ENCODE assay signal across 8 cellular contexts in the genomic region with DNA sequence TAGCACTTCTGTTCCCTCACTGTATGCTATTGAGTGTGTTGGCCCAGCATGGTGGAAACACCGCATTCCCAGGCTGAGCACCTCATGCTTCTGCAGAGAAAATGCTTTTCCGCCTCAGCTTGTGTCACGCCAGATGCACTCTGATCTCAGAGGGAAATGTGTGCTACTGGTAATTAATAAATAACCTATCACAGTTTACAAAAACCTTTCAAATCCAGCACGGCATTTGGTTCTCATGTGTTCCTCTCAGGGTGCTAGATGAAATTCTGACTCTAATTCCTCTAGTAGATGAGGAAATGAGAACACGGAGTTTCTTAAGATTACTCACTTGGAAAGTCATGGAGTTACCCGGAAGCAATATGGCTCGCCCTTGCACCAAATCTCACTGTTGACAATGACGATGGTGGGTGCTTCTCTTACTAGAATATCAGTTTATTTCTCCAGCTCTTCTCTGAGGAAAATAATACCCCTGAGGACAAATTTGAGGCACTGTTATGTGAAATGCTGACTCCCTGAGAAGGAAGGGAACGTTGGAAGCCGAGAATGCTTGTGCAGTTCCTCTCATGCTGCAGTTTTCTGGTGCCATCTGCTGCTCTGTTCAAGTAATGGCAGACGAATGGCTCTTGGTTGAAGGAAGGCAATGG.
DNase-seq lines count a peak whose midpoint lies in the region; ATAC-seq and TF ChIP-seq lines count a peak whose summit lies in the region.

No MANE protein-coding gene starts in this region.

- no peaks in the 10 kb centered on the region for H3K9me3 ChIP-seq in neural progenitor cell (ENCODE audit: low read depth)

- H3K4me1 Mint-ChIP-seq in neural progenitor cell: peaks cover 27% of the 10 kb centered on the region

- TF ChIP-seq CTCF in foreskin fibroblast (IDR thresholded peaks at IDR 0.05; ENCODE audit: low read depth, low read length) (peak; percentile 91), neural progenitor cell (IDR thresholded peaks at IDR 0.05) (peak; percentile 91)

- H3K36me3 Mint-ChIP-seq in neural progenitor cell: no peaks in the 10 kb centered on the region

- peaks cover 8% of the 10 kb centered on the region for H3K27me3 Mint-ChIP-seq in neural progenitor cell (ENCODE audit: insufficient read depth, low read depth)

- no peaks in the 10 kb centered on the region for H4K20me1 ChIP-seq in neural progenitor cell (ENCODE audit: low read depth)

- H2AFZ ChIP-seq in neural progenitor cell (replicated peaks): peak overlapping the region; percentile 86

- H3K27ac ChIP-seq in neural progenitor cell: no peak overlapping the region

- no peaks in the 10 kb centered on the region for H3K27me3 ChIP-seq in neural progenitor cell

- H3K79me2 ChIP-seq in neural progenitor cell (ENCODE audit: low read depth): no peaks in the 10 kb centered on the region

- H3K4me3 Mint-ChIP-seq in neural progenitor cell: no peak overlapping the region

- peak; percentile 77 for ATAC-seq in GM19328 (IDR thresholded peaks at IDR 0.05; ENCODE audit: unreplicated experiment)
- ATAC-seq in HG03439 (IDR thresholded peaks at IDR 0.05; ENCODE audit: unreplicated experiment): peak; percentile 73
- no peak for ATAC-seq in HG03196 (IDR thresholded peaks at IDR 0.05; ENCODE audit: unreplicated experiment)

- peak; percentile 78 for DNase-seq in DMS153 (lab: John Stamatoyannopoulos, UW)
- peak; percentile 62 to 87 for DNase-seq in NCI-H446 (lab: John Stamatoyannopoulos, UW)
- peak; percentile 29 to 47 for DNase-seq in activated CD4-positive, alpha-beta T cell treated with anti-CD3 and anti-CD28 coated beads, Interleukin-2, amount 50 U/mL, for 48 hours
- DNase-seq in foreskin fibroblast: peak; percentile 67 to 89
- peak; percentile 83 for DNase-seq in neural progenitor cell (ENCODE audit: low spot score)

- H3F3A ChIP-seq in neural progenitor cell (ENCODE audit: low read depth): no peaks in the 10 kb centered on the region

- no peak overlapping the region for H3K9ac ChIP-seq in neural progenitor cell

- H3K36me3 ChIP-seq in neural progenitor cell: no peaks in the 10 kb centered on the region

- no peak overlapping the region for H3K27ac Mint-ChIP-seq in neural progenitor cell

- no peak overlapping the region for H3K4me2 ChIP-seq in neural progenitor cell

- H3K4me3 ChIP-seq in foreskin fibroblast (ENCODE audit: low read depth in 1 of 2, low read length in 2 of 2) (peak overlapping the region; percentile 25 to 41), neural progenitor cell (no peak overlapping the region)

- no peaks in the 10 kb centered on the region for H3K9me3 Mint-ChIP-seq in neural progenitor cell

- peaks cover 8% of the 10 kb centered on the region for H3K4me1 ChIP-seq in neural progenitor cell
